In genomic region chr20:3894796-3895195, GRCh38 we compare ENCODE assay signal across 1 cellular context.
TF ChIP-seq lines count a peak whose summit lies in the region.

No MANE protein-coding gene starts in this region.

TF ChIP-seq in GM12878, 131 proteins besides CTCF, POLR2A, EP300 and RAD21 (continued from another document):
- TF ChIP-seq MTA3 (IDR thresholded peaks at IDR 0.05; ENCODE audit: borderline replicate concordance, low read length) (no peak), KLF5 (IDR thresholded peaks at IDR 0.05; ENCODE audit: partially characterized antibody) (no peak), ZNF24 (IDR thresholded peaks at IDR 0.05) (no peak), NR2C2 (IDR thresholded peaks at IDR 0.05; ENCODE audit: borderline replicate concordance, control insufficient read depth, insufficient read length, low read depth) (no peak), SREBF1 (IDR thresholded peaks at IDR 0.05; ENCODE audit: low read length) (no peak), ZSCAN29 (IDR thresholded peaks at IDR 0.05) (no peak), STAT3 (IDR thresholded peaks at IDR 0.05; ENCODE audit: low read depth, low read length) (no peak), RELA (IDR thresholded peaks at IDR 0.05; ENCODE audit: borderline replicate concordance, partially characterized antibody) (no peak)
